1 cellular context compared by ENCODE assay signal in genomic region chr14:36579573-36580140, GRCh38.
TF ChIP-seq lines count a peak whose summit lies in the region.

No MANE protein-coding gene starts in this region.

TF ChIP-seq in HCT116, 20 proteins besides CTCF, POLR2A, EP300 and RAD21 (continued from another document):
- TF ChIP-seq CEBPB (IDR thresholded peaks at IDR 0.05; ENCODE audit: low read depth) (no peak), FOSL1 (IDR thresholded peaks at IDR 0.05; ENCODE audit: low read depth) (no peak), SP1 (IDR thresholded peaks at IDR 0.05; ENCODE audit: low read depth) (no peak), ELF1 (IDR thresholded peaks at IDR 0.05; ENCODE audit: borderline replicate concordance, low read depth) (no peak), EGR1 (IDR thresholded peaks at IDR 0.05; ENCODE audit: low read depth) (no peak), POLR2AphosphoS5 (IDR thresholded peaks at IDR 0.05; ENCODE audit: low read depth, low read length) (no peak), JUND (IDR thresholded peaks at IDR 0.05) (no peak), EZH2phosphoT487 (IDR thresholded peaks at IDR 0.05; ENCODE audit: borderline replicate concordance) (no peak), REST (IDR thresholded peaks at IDR 0.05; ENCODE audit: low read depth) (no peak), TCF7L2 (IDR thresholded peaks at IDR 0.05; ENCODE audit: borderline replicate concordance, extremely low read depth, insufficient read depth, insufficient read length) (no peak)
- TF ChIP-seq, protein P1, sequence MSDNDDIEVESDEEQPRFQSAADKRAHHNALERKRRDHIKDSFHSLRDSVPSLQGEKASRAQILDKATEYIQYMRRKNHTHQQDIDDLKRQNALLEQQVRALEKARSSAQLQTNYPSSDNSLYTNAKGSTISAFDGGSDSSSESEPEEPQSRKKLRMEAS (IDR thresholded peaks at IDR 0.05), result no peak
